ENCODE assay signal across 1 cellular context in the genomic region with DNA sequence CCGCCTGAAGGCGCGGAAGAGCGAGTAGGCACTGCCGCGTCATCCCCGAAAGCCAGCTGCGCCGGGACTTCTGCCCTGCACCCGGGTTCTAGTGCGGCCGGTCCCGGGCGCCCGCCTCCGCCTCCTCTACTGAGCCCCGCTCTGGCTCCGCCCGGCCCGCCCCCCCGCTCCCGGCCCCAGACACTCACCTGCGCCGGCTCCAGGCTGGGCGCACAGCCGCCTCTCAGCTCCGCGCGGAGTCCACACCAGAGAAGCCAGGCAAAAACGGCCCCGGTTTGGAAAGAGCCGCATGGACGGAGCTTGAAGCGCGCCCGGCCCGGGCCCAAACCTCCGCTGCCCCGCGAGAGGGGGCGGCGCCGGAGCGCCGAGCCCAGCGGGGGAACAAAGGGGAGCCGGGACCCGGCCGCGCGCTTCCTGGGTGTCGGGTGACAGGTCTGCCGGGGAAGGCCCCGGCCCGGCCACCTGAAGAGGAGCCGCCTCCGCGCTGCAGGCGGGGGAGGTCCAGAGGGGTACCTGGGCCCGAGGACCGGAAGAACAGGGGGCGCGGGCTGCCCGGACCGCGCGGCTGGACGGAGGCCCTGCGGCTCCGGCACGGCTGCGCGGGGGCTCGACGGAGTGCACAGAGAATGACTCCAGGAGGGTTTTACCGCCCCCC.
A peak's percentile ranks its signal among the peaks of the same experiment; 100 is the strongest.
TF ChIP-seq lines count a peak whose summit lies in the region.

No MANE protein-coding gene starts in this region.

TF ChIP-seq in HCT116, 20 proteins besides CTCF, POLR2A, EP300 and RAD21 (continued from another document):
- no peak for TF ChIP-seq REST (IDR thresholded peaks at IDR 0.05; ENCODE audit: low read depth)
- no peak for TF ChIP-seq JUND (IDR thresholded peaks at IDR 0.05)
- no peak for TF ChIP-seq SIN3A (IDR thresholded peaks at IDR 0.05; ENCODE audit: low read depth)
- TF ChIP-seq ATF3 (IDR thresholded peaks at IDR 0.05): no peak
- no peak for TF ChIP-seq ZNF274 (IDR thresholded peaks at IDR 0.05; ENCODE audit: low read depth, low read length)
- peak; percentile 87 for TF ChIP-seq POLR2AphosphoS5 (IDR thresholded peaks at IDR 0.05; ENCODE audit: low read depth, low read length)
